Comparison of ENCODE assay signal across 9 cellular contexts in genomic region chr20:32332614-32333013, GRCh38. TPM values are rescaled to one million over a fixed set of nuclear protein-coding genes. Genes with fewer than 3 reads are reported as not detected.
A peak's percentile ranks its signal among the peaks of the same experiment; 100 is the strongest.
DNase-seq lines count a peak whose midpoint lies in the region; FAIRE-seq and TF ChIP-seq lines count a peak whose summit lies in the region.
"Had no signal": no experiment of that assay in that cellular context is flagged by ENCODE, and none has a peak within 500 bp of the region (broad histone marks: within the 10 kb centered on the region; RNA-seq: fewer than 3 reads in every experiment).

No MANE protein-coding gene starts in this region.

- H3K9me3 ChIP-seq in small intestine (ENCODE audit: control insufficient read depth, low read depth) = no peaks in the 10 kb centered on the region
- no peaks in the 10 kb centered on the region for H3K9me3 ChIP-seq in esophagus squamous epithelium

- FAIRE-seq in bronchial epithelial cell (lab: Jason Lieb, UNC) (no peak), small intestine (lab: Jason Lieb, UNC) (no peak)

- DNase-seq in activated CD4-positive, alpha-beta T cell treated with anti-CD3 and anti-CD28 coated beads, Interleukin-2, amount 10 ng/mL, durations not matched to agents 7 days and 5 days = no peak
- DNase-seq in activated CD4-positive, alpha-beta T cell treated with anti-CD3 and anti-CD28 coated beads for 1 hour = no peak
- peak; percentile 72 for DNase-seq in HPDE6-E6E7 (ENCODE audit: extremely low spot score)
- DNase-seq in bronchial epithelial cell (ENCODE audit: low read depth) = peak; percentile 90
- DNase-seq in small intestine = peak; percentile 58
- no peak for DNase-seq in HuH-7.5 (ENCODE audit: low spot score)
- DNase-seq in iPS-NIHi11 (ENCODE audit: low spot score) = no peak
- no peak for DNase-seq in esophagus squamous epithelium (lab: John Stamatoyannopoulos, UW)
- DNase-seq: KG1 had no signal

- intact Hi-C loops in esophagus squamous epithelium (cut with DNase I) = no loop called here

- POLR2A ChIA-PET in activated CD4-positive, alpha-beta T cell treated with anti-CD3 and anti-CD28 coated beads, Interleukin-2, amount 10 ng/mL, durations not matched to agents 7 days and 5 days (lab: Charles Lee) = no interaction called here

- no peaks in the 10 kb centered on the region for H3K9me3 Mint-ChIP-seq in activated CD4-positive, alpha-beta T cell treated with anti-CD3 and anti-CD28 coated beads, Interleukin-2, amount 10 ng/mL, durations not matched to agents 7 days and 5 days

- TF ChIP-seq CTCF in bronchial epithelial cell (IDR thresholded peaks at IDR 0.05; ENCODE audit: insufficient read depth, low read length, severe bottlenecking) (no peak), esophagus squamous epithelium (IDR thresholded peaks at IDR 0.05) (no peak)

- no peak for TF ChIP-seq POLR2A in esophagus squamous epithelium (IDR thresholded peaks at IDR 0.05)

- no peak overlapping the region for H3K4me3 Mint-ChIP-seq in activated CD4-positive, alpha-beta T cell treated with anti-CD3 and anti-CD28 coated beads, Interleukin-2, amount 10 ng/mL, durations not matched to agents 7 days and 5 days

- peak overlapping the region; percentile 38 for H3K27ac Mint-ChIP-seq in activated CD4-positive, alpha-beta T cell treated with anti-CD3 and anti-CD28 coated beads, Interleukin-2, amount 10 ng/mL, durations not matched to agents 7 days and 5 days

- 28 to 61% (median 36%) methylated on average over 3 of the region's 3 CpGs for WGBS in small intestine, 3 donors
- WGBS in esophagus squamous epithelium, 2 donors = 13 to 60% methylated on average over 1 to 3 of the region's 3 CpGs

- H3K36me3 Mint-ChIP-seq in activated CD4-positive, alpha-beta T cell treated with anti-CD3 and anti-CD28 coated beads, Interleukin-2, amount 10 ng/mL, durations not matched to agents 7 days and 5 days (ENCODE audit: low read depth) = peaks cover 31% of the 10 kb centered on the region

- H3K36me3 ChIP-seq in bronchial epithelial cell (ENCODE audit: control insufficient read depth, insufficient read depth, low read length) = peaks cover 2% of the 10 kb centered on the region
- peaks cover 3 to 16% of the 10 kb centered on the region in 2 donors for H3K36me3 ChIP-seq in small intestine (ENCODE audit: control insufficient read depth in 2 of 2, insufficient read depth in 2 of 2, low read length in 2 of 2)
- H3K36me3 ChIP-seq in esophagus squamous epithelium = peaks cover 0 to 56% (median 0%) of the 10 kb centered on the region in 3 donors

- H3K27me3 Mint-ChIP-seq in activated CD4-positive, alpha-beta T cell treated with anti-CD3 and anti-CD28 coated beads, Interleukin-2, amount 10 ng/mL, durations not matched to agents 7 days and 5 days = no peaks in the 10 kb centered on the region

- H3K27ac ChIP-seq in small intestine (ENCODE audit: low read depth in 1 of 2, low read length in 1 of 2) (peak overlapping the region in 1 of 2 donors; percentile 50), esophagus squamous epithelium (peak overlapping the region in 1 of 4 donors; percentile 32)

- CTCF ChIA-PET in activated CD4-positive, alpha-beta T cell treated with anti-CD3 and anti-CD28 coated beads, Interleukin-2, amount 10 ng/mL, durations not matched to agents 7 days and 5 days (lab: Charles Lee) = interaction anchor here (0.5 to 0.9 kb wide), 3 partner anchors 45 to 121 kb away, joined by 3 read pairs; no protein-coding TSS in a partner anchor

- peaks cover 0 to 5% of the 10 kb centered on the region in 2 donors for H3K4me1 ChIP-seq in small intestine (ENCODE audit: control insufficient read depth in 2 of 2, insufficient read depth in 1 of 2, low read depth in 1 of 2, low read length in 1 of 2)
- H3K4me1 ChIP-seq in esophagus squamous epithelium = peaks cover 0 to 22% (median 9%) of the 10 kb centered on the region in 3 donors

- H3K27me3 ChIP-seq in bronchial epithelial cell (ENCODE audit: control insufficient read depth, insufficient read depth, low read length) (no peaks in the 10 kb centered on the region), small intestine (ENCODE audit: control insufficient read depth in 2 of 2, insufficient read depth in 2 of 2, low read length in 2 of 2) (no peaks in the 10 kb centered on the region), esophagus squamous epithelium (no peaks in the 10 kb centered on the region)

- H3K4me3 ChIP-seq in bronchial epithelial cell (ENCODE audit: low read depth, low read length) (no peak overlapping the region), small intestine (ENCODE audit: low read depth in 1 of 2, low read length in 2 of 2) (no peak overlapping the region), esophagus squamous epithelium (no peak overlapping the region)

- H3K4me1 Mint-ChIP-seq in activated CD4-positive, alpha-beta T cell treated with anti-CD3 and anti-CD28 coated beads, Interleukin-2, amount 10 ng/mL, durations not matched to agents 7 days and 5 days = peaks cover 33% of the 10 kb centered on the region

RNA-seq across cellular contexts. Expression of gene ASXL1, which starts 25.5 kb away (rescaled TPM):
- 100 to 1,000 TPM; 110 TPM for total RNA-seq in activated CD4-positive, alpha-beta T cell treated with anti-CD3 and anti-CD28 coated beads, Interleukin-2, amount 10 ng/mL, durations not matched to agents 7 days and 5 days
- total RNA-seq in bronchial epithelial cell (13.8 and 17.6 TPM in 2 replicates), esophagus squamous epithelium (10 to 100 TPM; 14.3 to 49.2 (median 22.1) TPM)
- 10 to 100 TPM; 16.8 to 21.1 (median 20.1) TPM for polyA plus RNA-seq in small intestine

RNA-seq across cellular contexts. Expression of gene KIF3B, which starts 55.2 kb away (rescaled TPM):
- 10 to 100 TPM; 16.1 to 16.9 TPM for total RNA-seq in activated CD4-positive, alpha-beta T cell treated with anti-CD3 and anti-CD28 coated beads, Interleukin-2, amount 10 ng/mL, durations not matched to agents 7 days and 5 days
- 11.1 and 16.0 TPM in 2 replicates for total RNA-seq in bronchial epithelial cell
- 10 to 100 TPM; 16.2 to 31.5 (median 21.4) TPM for polyA plus RNA-seq in small intestine
- 10 to 100 TPM in 2 of 4 donors, 1 to 10 TPM in 2; 8.5 to 14.1 (median 11.4) TPM for total RNA-seq in esophagus squamous epithelium

Comparison
In these comparisons a context has a peak if more than half of its experiments do, and no peak if none do; other contexts are left out.
1. DNase-seq: peak in HPDE6-E6E7 (single experiment), bronchial epithelial cell (single experiment) and small intestine (single experiment); none in activated CD4-positive, alpha-beta T cell treated with anti-CD3 and anti-CD28 coated beads, Interleukin-2, amount 10 ng/mL, durations not matched to agents 7 days and 5 days (single experiment), activated CD4-positive, alpha-beta T cell treated with anti-CD3 and anti-CD28 coated beads for 1 hour (single experiment), HuH-7.5 (single experiment), iPS-NIHi11 (single experiment) and esophagus squamous epithelium (single experiment).